9 cellular contexts compared by ENCODE assay signal in the genomic region with DNA sequence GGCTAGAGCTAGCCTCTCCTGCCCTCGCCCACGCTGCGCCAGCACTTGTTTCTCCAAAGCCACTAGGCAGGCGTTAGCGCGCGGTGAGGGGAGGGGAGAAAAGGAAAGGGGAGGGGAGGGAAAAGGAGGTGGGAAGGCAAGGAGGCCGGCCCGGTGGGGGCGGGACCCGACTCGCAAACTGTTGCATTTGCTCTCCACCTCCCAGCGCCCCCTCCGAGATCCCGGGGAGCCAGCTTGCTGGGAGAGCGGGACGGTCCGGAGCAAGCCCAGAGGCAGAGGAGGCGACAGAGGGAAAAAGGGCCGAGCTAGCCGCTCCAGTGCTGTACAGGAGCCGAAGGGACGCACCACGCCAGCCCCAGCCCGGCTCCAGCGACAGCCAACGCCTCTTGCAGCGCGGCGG. TPM values are rescaled to one million over a fixed set of nuclear protein-coding genes. Genes with fewer than 3 reads are reported as not detected.
DNase-seq lines count a peak whose midpoint lies in the region; ATAC-seq, FAIRE-seq and TF ChIP-seq lines count a peak whose summit lies in the region.
"Had no signal": no experiment of that assay in that cellular context is flagged by ENCODE, and none has a peak within 500 bp of the region (broad histone marks: within the 10 kb centered on the region; RNA-seq: fewer than 3 reads in every experiment).

Gene AR, plus strand, starts transcription at position 204 of the 400 bp plus-strand sequence. CDS start 1,126 bp downstream, outside the sequence.

- H3K4me3 Mint-ChIP-seq in astrocyte (ENCODE audit: unreplicated experiment) = peak within 1 kb of the TSS; percentile 89

- H3K4me3 ChIP-seq in HUES6 (ENCODE audit: low read depth, low read length) (peak within 1 kb of the TSS; percentile 70), astrocyte (ENCODE audit: insufficient read depth, low read depth, low read length) (peak within 1 kb of the TSS; percentile 64), iPS-20b (ENCODE audit: low read length) (peak within 1 kb of the TSS; percentile 71), skeletal muscle tissue (ENCODE audit: low read length in 3 of 3) (peak within 1 kb of the TSS; percentile 73 to 76 (median 75))

- no peak for FAIRE-seq in astrocyte (lab: Jason Lieb, UNC)

- peak within 1 kb of the TSS; percentile 77 for H3K27ac Mint-ChIP-seq in astrocyte (ENCODE audit: unreplicated experiment)

- H3K36me3 ChIP-seq in HUES6 (ENCODE audit: control insufficient read depth, insufficient read depth, low read length) (no peaks in the 10 kb centered on the region), astrocyte (ENCODE audit: insufficient read depth, low read length) (no peaks in the 10 kb centered on the region), iPS-20b (ENCODE audit: insufficient read depth, low read depth, low read length) (no peaks in the 10 kb centered on the region), skeletal muscle tissue (ENCODE audit: control insufficient read depth in 3 of 3, insufficient read depth in 3 of 3, low read length in 3 of 3) (no peaks in the 10 kb centered on the region)

- H3K9ac ChIP-seq in HUES6 (ENCODE audit: low read length) (peak within 1 kb of the TSS; percentile 66), astrocyte (ENCODE audit: low read length) (peak within 1 kb of the TSS; percentile 60), iPS-20b (ENCODE audit: low read depth, low read length) (peak within 1 kb of the TSS; percentile 68; the same call in 1 of the 2 replicates), skeletal muscle tissue (ENCODE audit: low read depth in 1 of 3, low read length in 3 of 3) (peak within 1 kb of the TSS; percentile 45 to 77 (median 68))

- DNase-seq in astrocyte (ENCODE audit: low read depth) = peak; percentile 60
- DNase-seq in stimulated activated naive CD4-positive, alpha-beta T cell (lab: John Stamatoyannopoulos, UW) = no peak
- DNase-seq in HuH-7.5 (ENCODE audit: low spot score) = no peak
- DNase-seq in activated CD8-positive, alpha-beta memory T cell treated with anti-CD3 and anti-CD28 coated beads for 24 hours = no peak

- H3K27ac ChIP-seq in HUES6 (ENCODE audit: low read depth, low read length) (peak within 1 kb of the TSS; percentile 56; the same call in 1 of the 2 replicates), astrocyte (ENCODE audit: low read depth, low read length) (no peak within 1 kb of the TSS), iPS-20b (ENCODE audit: low read length) (no peak within 1 kb of the TSS), skeletal muscle tissue (ENCODE audit: low read depth, low read length) (peak within 1 kb of the TSS; percentile 44)

- no peaks in the 10 kb centered on the region for H3K79me2 ChIP-seq in astrocyte (ENCODE audit: insufficient read depth, low read length)

- H3K36me3 Mint-ChIP-seq in astrocyte (ENCODE audit: low read depth, unreplicated experiment) = no peaks in the 10 kb centered on the region

- peaks cover 5% of the 10 kb centered on the region for H4K20me1 ChIP-seq in astrocyte (ENCODE audit: insufficient read depth, low read length)

- H3K27me3 ChIP-seq in HUES6 (ENCODE audit: control insufficient read depth, insufficient read depth, low read length) (peaks cover 30% of the 10 kb centered on the region), astrocyte (ENCODE audit: insufficient read depth, low read length) (no peaks in the 10 kb centered on the region), iPS-20b (ENCODE audit: insufficient read depth, low read length) (peaks cover 48% of the 10 kb centered on the region), skeletal muscle tissue (ENCODE audit: control insufficient read depth in 3 of 3, insufficient read depth in 3 of 3, low read length in 3 of 3) (no peaks in the 10 kb centered on the region)

- peaks cover 1% of the 10 kb centered on the region for H3K4me1 Mint-ChIP-seq in astrocyte (ENCODE audit: low read depth, unreplicated experiment)

- peak within 1 kb of the TSS; percentile 69 for H2AFZ ChIP-seq in astrocyte (ENCODE audit: low read depth, low read length)

- no peak for ATAC-seq in HG02870 (IDR thresholded peaks at IDR 0.05; ENCODE audit: unreplicated experiment)
- ATAC-seq: Panc1 had no signal

- peak within 1 kb of the TSS; percentile 89 for H3K4me2 ChIP-seq in astrocyte (ENCODE audit: low read length)

- H3K9me3 ChIP-seq in HUES6 (ENCODE audit: control insufficient read depth, insufficient read depth, low read depth, low read length) (no peaks in the 10 kb centered on the region; the same call in 1 of the 2 replicates), astrocyte (ENCODE audit: insufficient read depth, low read depth, low read length) (no peaks in the 10 kb centered on the region), iPS-20b (ENCODE audit: insufficient read depth, low read depth, low read length) (no peaks in the 10 kb centered on the region), skeletal muscle tissue (ENCODE audit: control insufficient read depth in 3 of 3, low read length in 3 of 3) (peaks cover 0 to 2% (median 0%) of the 10 kb centered on the region in 3 donors)

- TF ChIP-seq CTCF in astrocyte (IDR thresholded peaks at IDR 0.05; ENCODE audit: insufficient read depth, low read depth, low read length) = no peak

- H3K4me1 ChIP-seq in HUES6 (ENCODE audit: control insufficient read depth, insufficient read depth, low read length) (peaks cover 24% of the 10 kb centered on the region), astrocyte (ENCODE audit: insufficient read depth, low read length) (peaks cover 6% of the 10 kb centered on the region), iPS-20b (ENCODE audit: insufficient read depth, low read length) (no peaks in the 10 kb centered on the region; the same call in 1 of the 2 replicates), skeletal muscle tissue (ENCODE audit: control insufficient read depth in 3 of 3, insufficient read depth in 3 of 3, low read length in 3 of 3) (peaks cover 0 to 9% (median 8%) of the 10 kb centered on the region in 3 donors)

- no peaks in the 10 kb centered on the region for H3K9me3 Mint-ChIP-seq in astrocyte (ENCODE audit: unreplicated experiment)

- no peaks in the 10 kb centered on the region for H3K27me3 Mint-ChIP-seq in astrocyte (ENCODE audit: low read depth, unreplicated experiment)

RNA-seq across cellular contexts. Expression of gene AR, which starts in this region (rescaled TPM):
- total RNA-seq in astrocyte (8.3 and 9.0 TPM in 2 replicates), skeletal muscle tissue (7.8 TPM)

Comparison
In these comparisons a context has a peak if more than half of its experiments do, and no peak if none do; other contexts are left out.
1. H3K27ac ChIP-seq: peak in HUES6 (single experiment) and skeletal muscle tissue (single experiment); none in astrocyte (single experiment) and iPS-20b (single experiment).
2. Peak in every context shown above with its lines, with median percentiles within 50 percentile points of each other: H3K4me3 ChIP-seq and H3K9ac ChIP-seq.